28 cellular contexts compared by ENCODE assay signal in the genomic region with DNA sequence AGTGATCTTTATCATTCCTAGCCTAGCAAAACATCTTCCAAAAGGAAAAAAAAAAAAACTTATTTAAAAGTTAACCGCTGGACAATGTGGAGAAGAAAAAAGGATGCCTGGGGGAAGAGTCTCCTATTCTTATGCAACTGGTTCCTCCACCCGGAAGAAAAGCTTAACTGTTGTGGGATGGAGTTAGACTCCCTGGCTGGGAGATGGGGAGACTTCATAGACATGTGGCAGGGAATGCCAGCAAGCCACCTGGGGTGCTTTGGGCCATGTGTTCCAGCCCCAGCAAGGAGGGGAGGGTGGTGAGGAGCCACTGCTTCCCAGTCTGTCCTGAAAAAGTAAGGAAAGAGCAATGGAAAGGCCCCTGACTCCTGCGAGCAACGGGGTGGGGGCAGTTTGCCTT.
"Had no signal": no experiment of that assay in that cellular context is flagged by ENCODE, and none has a peak within 500 bp of the region (broad histone marks: within the 10 kb centered on the region; RNA-seq: fewer than 3 reads in every experiment).

No MANE protein-coding gene starts in this region.

- ATAC-seq: activated CD4-positive, CD25-positive, alpha-beta regulatory T cell treated with anti-CD3 and anti-CD28 coated beads, Interleukin-2, amount 50 U/mL, for 24 hours; activated CD8-positive, alpha-beta T cell treated with anti-CD3 and anti-CD28 coated beads for 36 hours; activated T-cell treated with anti-CD3 and anti-CD28 coated beads, Interleukin-2, amount 50 U/mL, for 4 hours; activated T-helper 17 cell treated with anti-CD3 and anti-CD28 coated beads, Interleukin-2, amount 50 U/mL, for 72 hours; body of pancreas; gastroesophageal sphincter; heart right ventricle had no signal

- H3K4me1 ChIP-seq: body of pancreas, colonic mucosa, esophagus squamous epithelium, gastroesophageal sphincter, heart right ventricle had no signal

- H3K36me3 ChIP-seq: colonic mucosa, esophagus squamous epithelium, gastroesophageal sphincter, WERI-Rb-1 had no signal

- H3K9me3 ChIP-seq: body of pancreas, gastroesophageal sphincter had no signal

- H3K4me3 ChIP-seq: body of pancreas, colonic mucosa, esophagus squamous epithelium, gastroesophageal sphincter, heart right ventricle, hepatocyte had no signal

- DNase-seq: activated B cell treated with CpG ODN at 0.5 μM for 24 hours; activated CD4-positive, alpha-beta T cell treated with anti-CD3 and anti-CD28 coated beads for 48 hours; activated CD4-positive, alpha-beta T cell treated with anti-CD3 and anti-CD28 coated beads, Interleukin-2, amount 50 U/mL, for 1 hour; activated CD4-positive, alpha-beta T cell treated with anti-CD3 and anti-CD28 coated beads, Interleukin-2, amount 50 U/mL, for 48 hours; activated CD8-positive, alpha-beta memory T cell treated with anti-CD3 and anti-CD28 coated beads for 24 hours; activated CD8-positive, alpha-beta T cell treated with anti-CD3 and anti-CD28 coated beads for 36 hours; activated effector memory CD4-positive, alpha-beta T cell treated with Interleukin-2 at 50 U/mL for 16 hours; activated gamma-delta T cell treated with Interleukin-2 at 50 U/mL for 16 hours; activated naive CD4-positive, alpha-beta T cell treated with anti-CD3 and anti-CD28 coated beads, Interleukin-2, amount 50 U/mL, for 16 hours; activated naive CD4-positive, alpha-beta T cell treated with Interleukin-2 at 50 U/mL for 16 hours; activated T-cell treated with anti-CD3 and anti-CD28 coated beads, Interleukin-2, amount 50 U/mL, for 4 hours; amniotic stem cell; anterior cingulate cortex; body of pancreas; central memory CD4-positive, alpha-beta T cell; cerebellar nuclear complex; colonic mucosa; effector CD8-positive, alpha-beta T cell; esophagus squamous epithelium; foreskin melanocyte; heart right ventricle; T1000; WERI-Rb-1 had no signal

- H3K27ac ChIP-seq: body of pancreas, colonic mucosa, epithelial cell of prostate, esophagus squamous epithelium, gastroesophageal sphincter, heart right ventricle, hepatocyte, WERI-Rb-1 had no signal

- H3K27me3 ChIP-seq: body of pancreas, colonic mucosa, esophagus squamous epithelium, gastroesophageal sphincter, heart right ventricle, hepatocyte had no signal
